ENCODE assay signal across 18 cellular contexts in the genomic region with DNA sequence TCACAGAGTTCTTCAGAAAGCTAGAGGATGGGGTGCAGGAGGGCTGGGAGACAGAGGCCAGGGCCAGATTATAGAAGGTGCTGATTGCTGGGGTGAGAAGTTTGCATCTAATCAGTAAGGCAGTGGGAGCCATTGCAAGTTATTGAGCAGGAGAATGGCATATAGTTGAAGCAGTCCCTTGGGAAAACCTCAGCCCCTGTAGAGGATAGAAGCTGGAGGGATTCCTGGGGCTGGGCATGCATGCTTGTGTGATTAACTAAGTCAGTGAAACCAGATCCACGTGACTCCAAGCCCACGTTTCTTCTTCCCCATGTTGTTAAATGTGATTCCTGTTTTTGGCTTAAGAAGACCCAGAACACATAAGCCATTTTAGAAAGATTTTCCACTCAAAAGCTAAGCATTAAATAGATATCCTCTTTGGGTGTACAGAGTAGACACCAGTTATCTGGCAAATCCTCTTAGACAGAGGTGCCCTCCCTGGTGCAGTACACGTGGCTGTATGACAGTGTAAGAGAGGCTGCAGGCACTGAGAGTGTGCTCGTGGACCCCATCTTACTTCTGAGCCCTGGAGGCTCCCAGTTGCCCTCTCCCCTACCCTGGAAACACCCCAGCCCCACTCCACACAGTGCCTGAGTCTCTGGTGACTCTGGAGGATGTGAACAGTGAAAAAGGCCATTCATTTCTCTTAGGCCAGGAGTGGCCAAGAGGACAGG. TPM values are rescaled to one million over a fixed set of nuclear protein-coding genes. Genes with fewer than 3 reads are reported as not detected.
DNase-seq lines count a peak whose midpoint lies in the region; ATAC-seq and TF ChIP-seq lines count a peak whose summit lies in the region.
"Had no signal": no experiment of that assay in that cellular context is flagged by ENCODE, and none has a peak within 500 bp of the region (broad histone marks: within the 10 kb centered on the region; RNA-seq: fewer than 3 reads in every experiment).

No MANE protein-coding gene starts in this region.

- no peak overlapping the region for H3K4me3 ChIP-seq in fibroblast of villous mesenchyme (ENCODE audit: low read depth, low read length)
- H3K4me3 ChIP-seq in vagina: no peak overlapping the region
- H3K4me3 ChIP-seq: upper lobe of right lung had no signal

- DNase-seq in NCI-H2171 treated with DMSO at 0.1 percent for 48 hours (lab: John Stamatoyannopoulos, UW) (peak; percentile 33), NCI-H2171 (lab: John Stamatoyannopoulos, UW) (no peak), amniotic epithelial cell (ENCODE audit: low read depth) (peak; percentile 38), fibroblast of villous mesenchyme (ENCODE audit: low read depth) (peak; percentile 42), vagina (ENCODE audit: extremely low spot score in 2 of 2) (no peak), NCI-H2227 treated with DMSO at 0.1 percent for 48 hours (lab: John Stamatoyannopoulos, UW) (no peak)
- DNase-seq: activated CD4-positive, alpha-beta T cell treated with anti-CD3 and anti-CD28 coated beads for 48 hours; activated CD8-positive, alpha-beta memory T cell treated with anti-CD3 and anti-CD28 coated beads, Interleukin-2, amount 50 U/mL, for 4 hours; brain microvascular endothelial cell; immature natural killer cell; mammary epithelial cell; NCI-H1694 treated with DMSO at 0.1 percent for 48 hours; NCI-H510A treated with DMSO at 0.1 percent for 48 hours; stimulated activated naive CD8-positive, alpha-beta T cell treated with anti-CD3 and anti-CD28 coated beads, Interleukin-15, Interleukin-2, amounts not matched to agents 100 U/mL and 50 U/mL, for 24 hours; upper lobe of right lung had no signal

- no peak for TF ChIP-seq POLR2A in vagina (IDR thresholded peaks at IDR 0.05)

- intact Hi-C loops in vagina (cut with DNase I): no loop called here

- no peaks in the 10 kb centered on the region for H3K27me3 ChIP-seq in vagina
- H3K27me3 ChIP-seq: brain microvascular endothelial cell, upper lobe of right lung had no signal

- H3K9me3 ChIP-seq in vagina: no peaks in the 10 kb centered on the region
- H3K9me3 ChIP-seq: upper lobe of right lung had no signal

- TF ChIP-seq CTCF in fibroblast of villous mesenchyme (IDR thresholded peaks at IDR 0.05; ENCODE audit: insufficient read depth, low read depth, low read length) (no peak), vagina (IDR thresholded peaks at IDR 0.05) (no peak)

- H3K4me1 ChIP-seq in vagina: peaks cover 44% of the 10 kb centered on the region

- H3K27ac ChIP-seq in vagina: peak overlapping the region; percentile 91
- H3K27ac ChIP-seq: brain microvascular endothelial cell, upper lobe of right lung had no signal

- H3K36me3 ChIP-seq in vagina: no peaks in the 10 kb centered on the region
- H3K36me3 ChIP-seq: brain microvascular endothelial cell, upper lobe of right lung had no signal

- ATAC-seq in HG03196 (IDR thresholded peaks at IDR 0.05; ENCODE audit: unreplicated experiment) (no peak), GM19395 (IDR thresholded peaks at IDR 0.05; ENCODE audit: unreplicated experiment) (no peak)
- ATAC-seq: stimulated activated naive CD8-positive, alpha-beta T cell treated with anti-CD3 and anti-CD28 coated beads, Interleukin-15, Interleukin-2, amounts not matched to agents 100 U/mL and 50 U/mL, for 24 hours; upper lobe of right lung had no signal

RNA-seq across cellular contexts. Expression of gene C14orf132, which starts 3.2 kb away (rescaled TPM):
- total RNA-seq in fibroblast of villous mesenchyme (20.6 and 22.9 TPM in 2 replicates), vagina (12.0 TPM)
- total RNA-seq: natural killer cell treated with Interleukin-12 subunit alpha and Interleukin-12 subunit beta and Interleukin-15 and Interleukin-18, amount 100 ng/mL, for 72 hours had no signal

Comparison
In these comparisons a context has a peak if more than half of its experiments do, and no peak if none do; other contexts are left out.
1. DNase-seq: peak in NCI-H2171 treated with DMSO at 0.1 percent for 48 hours (single experiment), amniotic epithelial cell (single experiment) and fibroblast of villous mesenchyme (single experiment); none in NCI-H2171 (single experiment), vagina (0 of 2) and NCI-H2227 treated with DMSO at 0.1 percent for 48 hours (single experiment).